Comparison of ENCODE assay signal across 25 cellular contexts in the genomic region with DNA sequence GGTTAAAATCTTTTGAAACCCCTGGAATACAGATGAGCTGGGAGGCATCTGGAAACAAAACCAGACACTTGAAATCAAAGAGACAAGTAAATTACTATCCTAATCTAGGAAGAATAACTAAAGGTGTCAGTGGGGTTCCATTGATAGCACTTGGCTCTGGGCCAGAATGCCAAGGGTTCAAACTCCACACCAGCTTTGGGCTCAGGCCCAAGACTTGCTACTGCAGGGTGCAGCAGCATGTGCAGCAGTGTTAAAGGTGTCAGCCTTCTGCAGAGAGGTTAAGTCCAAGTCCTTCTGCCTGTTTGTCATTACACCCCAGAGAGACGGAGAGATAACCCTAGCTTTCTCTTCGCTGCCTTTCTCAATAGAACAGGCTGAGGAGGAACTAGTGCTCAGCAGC.
DNase-seq lines count a peak whose midpoint lies in the region; ATAC-seq, FAIRE-seq and TF ChIP-seq lines count a peak whose summit lies in the region.
"Had no signal": no experiment of that assay in that cellular context is flagged by ENCODE, and none has a peak within 500 bp of the region (broad histone marks: within the 10 kb centered on the region; RNA-seq: fewer than 3 reads in every experiment).

No MANE protein-coding gene starts in this region.

- H3K4me3 ChIP-seq in K562 (no peak overlapping the region), HepG2 (replicated peaks in 1 of 3; ENCODE audit: insufficient read depth in 1 of 3, low read depth in 2 of 3, low read length in 3 of 3) (no peak overlapping the region), ovary (no peak overlapping the region)
- H3K4me3 ChIP-seq: gastrocnemius medialis, GM23338, tibial artery had no signal

- peak; percentile 86 for DNase-seq in COR-L47 (lab: John Stamatoyannopoulos, UW)
- peak; percentile 81 for DNase-seq in NCI-H146 treated with DMSO at 0.1 percent for 48 hours (lab: John Stamatoyannopoulos, UW; ENCODE audit: unreplicated experiment)
- no peak for DNase-seq in K562 (ENCODE audit: extremely low read depth in 1 of 4, low spot score in 3 of 4)
- DNase-seq in HepG2 (ENCODE audit: low spot score), result no peak
- no peak for DNase-seq in activated CD4-positive, alpha-beta T cell treated with anti-CD3 and anti-CD28 coated beads for 4 hours
- DNase-seq in DMS53 (lab: John Stamatoyannopoulos, UW), result no peak
- DNase-seq in ovary, result no peak
- DNase-seq in stimulated activated CD4-positive, alpha-beta T cell treated with anti-CD3 and anti-CD28 coated beads, Interleukin-2, amount 100 ng/mL, for 48 hours, result no peak
- DNase-seq: activated CD4-positive, alpha-beta T cell treated with anti-CD3 and anti-CD28 coated beads for 48 hours; activated CD8-positive, alpha-beta memory T cell treated with anti-CD3 and anti-CD28 coated beads for 24 hours; activated effector memory CD4-positive, alpha-beta T cell treated with Interleukin-2 at 50 U/mL for 16 hours; activated T-cell treated with anti-CD3 and anti-CD28 coated beads for 4 hours; AML-193; brain microvascular endothelial cell; CD4-positive, alpha-beta T cell; gastrocnemius medialis; naive B cell; NCI-H1092 treated with DMSO at 0.1 percent for 48 hours; stimulated activated CD4-positive, alpha-beta T cell treated with anti-CD3 and anti-CD28 coated beads, Interleukin-4, amount 100 ng/mL, for 4 hours; tibial artery had no signal

- intact Hi-C loops in K562 (cut with micrococcal nuclease) (no loop called here), HepG2 (cut with micrococcal nuclease; ENCODE audit: unreplicated experiment) (no loop called here), ovary (cut with DNase I) (no loop called here)

- no peak for TF ChIP-seq POLR2A in K562 (conservative IDR thresholded peaks at IDR 0.05)
- TF ChIP-seq POLR2A in HepG2 (IDR thresholded peaks at IDR 0.05; ENCODE audit: insufficient read depth in 1 of 2, low read depth in 2 of 2, low read length in 2 of 2), result no peak
- TF ChIP-seq POLR2A in ovary (IDR thresholded peaks at IDR 0.05), result no peak

- 21% methylated on average over 2 of the region's 2 CpGs for WGBS in K562 (ENCODE audit: insufficient coverage, low coverage, missing lambda C conversion rate)
- 100% methylated on average over 2 of the region's 2 CpGs for WGBS in HepG2 (ENCODE audit: low lambda C conversion rate)
- 93 to 98% (median 97%) methylated on average over 2 of the region's 2 CpGs for WGBS in ovary, 3 donors

- H3K4me1 ChIP-seq in K562 (replicated peaks in 1 of 2; ENCODE audit: control insufficient read depth in 2 of 2, insufficient read depth in 2 of 2, low read length in 2 of 2) (no peaks in the 10 kb centered on the region), HepG2 (ENCODE audit: insufficient read depth, low read length) (peaks cover 10% of the 10 kb centered on the region), ovary (ENCODE audit: insufficient read depth) (no peaks in the 10 kb centered on the region)

- no peaks in the 10 kb centered on the region for H3K9me1 ChIP-seq in K562 (ENCODE audit: control insufficient read depth, insufficient read depth, low read length)

- FAIRE-seq in K562 (lab: Jason Lieb, UNC) (no peak), HepG2 (lab: Jason Lieb, UNC) (no peak)
- FAIRE-seq: endothelial cell of umbilical vein, GM18507, GM19239 had no signal

- TF ChIP-seq EP300 in K562 (IDR thresholded peaks at IDR 0.05; ENCODE audit: low read length), result no peak
- TF ChIP-seq EP300 in HepG2 (IDR thresholded peaks at IDR 0.05; ENCODE audit: low read depth in 2 of 2, low read length in 2 of 2), result no peak
- TF ChIP-seq EP300 in HepG2 (CRISPR knock-in tag; IDR thresholded peaks at IDR 0.05; ENCODE audit: borderline replicate concordance), result no peak
- no peak for TF ChIP-seq EP300 in ovary (IDR thresholded peaks at IDR 0.05)

- CTCF ChIA-PET in K562 (lab: Yijun Ruan, JAX; ENCODE audit: low intra/inter-chr PET ratio) (no interaction called here), HepG2 (lab: Yijun Ruan, JAX; ENCODE audit: low intra/inter-chr PET ratio, low total read pairs) (no interaction called here)

- H2AFZ ChIP-seq in K562 (ENCODE audit: low read depth, low read length) (no peak overlapping the region), HepG2 (ENCODE audit: low read length) (no peak overlapping the region)
- H2AFZ ChIP-seq: GM23338 had no signal

- H3K9ac ChIP-seq in K562 (ENCODE audit: insufficient read depth in 1 of 2, low read depth in 2 of 2, low read length in 2 of 2) (no peak overlapping the region), HepG2 (ENCODE audit: insufficient read depth, low read depth, low read length) (no peak overlapping the region)

- no peaks in the 10 kb centered on the region for H3K9me3 ChIP-seq in K562 (replicated peaks; ENCODE audit: control insufficient read depth, insufficient read depth, low read depth, low read length)
- no peaks in the 10 kb centered on the region for H3K9me3 ChIP-seq in HepG2 (ENCODE audit: low read length)
- H3K9me3 ChIP-seq in ovary, result no peaks in the 10 kb centered on the region
- H3K9me3 ChIP-seq: gastrocnemius medialis, tibial artery had no signal

- no TSS peak for BruUV-seq in K562 (replicated peaks; lab: Mats Ljungman, UMichigan)
- BruUV-seq in HepG2 (replicated peaks; lab: Mats Ljungman, UMichigan), result no TSS peak

- TF ChIP-seq RAD21 in K562 (CRISPR knock-in tag; conservative IDR thresholded peaks at IDR 0.05 in 1 of 2, IDR thresholded peaks at IDR 0.05 in 1 of 2) (no peak), HepG2 (CRISPR knock-in tag; IDR thresholded peaks at IDR 0.05) (no peak)

- in situ Hi-C loops in K562 (cut with MboI), result no loop called here
- in situ Hi-C loops in HepG2 (cut with HindIII; ENCODE audit: extremely low pct_ligation_motif_present, low pct_unique_long_range_greater_than_20kb), result no loop called here

- POLR2A ChIA-PET in K562 (lab: Yijun Ruan, JAX) (no interaction called here), HepG2 (lab: Yijun Ruan, JAX) (no interaction called here)

- no peaks in the 10 kb centered on the region for H4K20me1 ChIP-seq in K562 (replicated peaks; ENCODE audit: control insufficient read depth, insufficient read depth, low read length)
- H4K20me1 ChIP-seq in HepG2 (ENCODE audit: insufficient read depth, low read length), result no peaks in the 10 kb centered on the region

- H3K27ac ChIP-seq in K562 (ENCODE audit: extremely low read depth, low read depth, low read length), result no peak overlapping the region
- no peak overlapping the region for H3K27ac ChIP-seq in HepG2 (ENCODE audit: extremely low read length, insufficient read depth, low read length)
- no peak overlapping the region for H3K27ac ChIP-seq in ovary
- H3K27ac ChIP-seq: brain microvascular endothelial cell, gastrocnemius medialis, tibial artery had no signal

- H3K4me2 ChIP-seq in K562 (ENCODE audit: insufficient read depth, low read length) (no peak overlapping the region), HepG2 (ENCODE audit: low read depth, low read length) (no peak overlapping the region)
- H3K4me2 ChIP-seq: GM23338 had no signal

- TF ChIP-seq CTCF in K562 (IDR thresholded peaks at IDR 0.05 in 2 of 3, conservative IDR thresholded peaks at IDR 0.05 in 1 of 3; ENCODE audit: insufficient read depth in 2 of 3, low read depth in 1 of 3, low read length in 3 of 3) (no peak), HepG2 (CRISPR knock-in tag; IDR thresholded peaks at IDR 0.05) (no peak), ovary (IDR thresholded peaks at IDR 0.05) (no peak)

- H3K36me3 ChIP-seq in K562 (ENCODE audit: control insufficient read depth, insufficient read depth, low read length) (no peaks in the 10 kb centered on the region), HepG2 (replicated peaks in 1 of 2; ENCODE audit: control insufficient read depth in 1 of 2, insufficient read depth in 2 of 2, low read length in 2 of 2) (no peaks in the 10 kb centered on the region), ovary (no peaks in the 10 kb centered on the region)
- H3K36me3 ChIP-seq: brain microvascular endothelial cell, gastrocnemius medialis, tibial artery had no signal

- no peak for ATAC-seq in K562
- peak; percentile 39; the same call in 2 of the 3 replicates for ATAC-seq in HepG2
- ATAC-seq: activated naive CD4-positive, alpha-beta T cell treated with anti-CD3 and anti-CD28 coated beads, Interleukin-2, amount 50 U/mL, for 72 hours; gastrocnemius medialis; GM23338 had no signal

- H3K79me2 ChIP-seq in K562 (ENCODE audit: control insufficient read depth, insufficient read depth, low read length) (no peaks in the 10 kb centered on the region), HepG2 (ENCODE audit: insufficient read depth, low read length) (no peaks in the 10 kb centered on the region)

- H3K27me3 ChIP-seq in K562 (ENCODE audit: control insufficient read depth in 2 of 2, insufficient read depth in 2 of 2, low read length in 2 of 2) (no peaks in the 10 kb centered on the region), HepG2 (ENCODE audit: control insufficient read depth in 1 of 2, insufficient read depth in 2 of 2, low read length in 2 of 2) (no peaks in the 10 kb centered on the region), ovary (no peaks in the 10 kb centered on the region)
- H3K27me3 ChIP-seq: brain microvascular endothelial cell, gastrocnemius medialis, tibial artery had no signal

TF ChIP-seq in K562, 482 proteins besides CTCF, POLR2A, EP300 and RAD21:
- TF ChIP-seq NFIC (IDR thresholded peaks at IDR 0.05), result peak; percentile 52; the same call in 1 of the 2 replicates
- TF ChIP-seq CEBPG (CRISPR knock-in tag; IDR thresholded peaks at IDR 0.05), result no peak
- TF ChIP-seq CEBPG (tag; conservative IDR thresholded peaks at IDR 0.05 in 1 of 2, IDR thresholded peaks at IDR 0.05 in 1 of 2), result no peak
- TF ChIP-seq YY1 (IDR thresholded peaks at IDR 0.05; ENCODE audit: borderline replicate concordance in 1 of 3, control insufficient read depth in 1 of 3, extremely low read depth in 1 of 3, insufficient read depth in 3 of 3, insufficient read length in 1 of 3, insufficient replicate concordance in 2 of 3, low read depth in 1 of 3, low read length in 2 of 3), result no peak
- no peak for TF ChIP-seq SRSF3 (IDR thresholded peaks at IDR 0.05; ENCODE audit: insufficient read depth, low read length)

TF ChIP-seq in HepG2, 621 proteins besides CTCF, POLR2A, EP300 and RAD21 (continues in another document):
- TF ChIP-seq, protein P1, sequence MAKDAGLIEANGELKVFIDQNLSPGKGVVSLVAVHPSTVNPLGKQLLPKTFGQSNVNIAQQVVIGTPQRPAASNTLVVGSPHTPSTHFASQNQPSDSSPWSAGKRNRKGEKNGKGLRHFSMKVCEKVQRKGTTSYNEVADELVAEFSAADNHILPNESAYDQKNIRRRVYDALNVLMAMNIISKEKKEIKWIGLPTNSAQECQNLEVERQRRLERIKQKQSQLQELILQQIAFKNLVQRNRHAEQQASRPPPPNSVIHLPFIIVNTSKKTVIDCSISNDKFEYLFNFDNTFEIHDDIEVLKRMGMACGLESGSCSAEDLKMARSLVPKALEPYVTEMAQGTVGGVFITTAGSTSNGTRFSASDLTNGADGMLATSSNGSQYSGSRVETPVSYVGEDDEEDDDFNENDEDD (CRISPR knock-in tag; IDR thresholded peaks at IDR 0.05; ENCODE audit: borderline replicate concordance), result no peak
- no peak for TF ChIP-seq PAWR (CRISPR knock-in tag; IDR thresholded peaks at IDR 0.05; ENCODE audit: borderline replicate concordance)
- no peak for TF ChIP-seq BCL6 (CRISPR knock-in tag; IDR thresholded peaks at IDR 0.05)
- TF ChIP-seq ZNF75D (CRISPR knock-in tag; IDR thresholded peaks at IDR 0.05; ENCODE audit: borderline replicate concordance), result no peak
- no peak for TF ChIP-seq ZNF354B (CRISPR knock-in tag; IDR thresholded peaks at IDR 0.05)
- no peak for TF ChIP-seq HCFC1 (IDR thresholded peaks at IDR 0.05; ENCODE audit: low read depth, low read length)

Comparison
In these comparisons a context has a peak if more than half of its experiments do, and no peak if none do; other contexts are left out.
1. DNase-seq: peak in COR-L47 (single experiment) and NCI-H146 treated with DMSO at 0.1 percent for 48 hours (single experiment); none in K562 (0 of 4), HepG2 (single experiment), activated CD4-positive, alpha-beta T cell treated with anti-CD3 and anti-CD28 coated beads for 4 hours (0 of 2), DMS53 (single experiment), ovary (0 of 5) and stimulated activated CD4-positive, alpha-beta T cell treated with anti-CD3 and anti-CD28 coated beads, Interleukin-2, amount 100 ng/mL, for 48 hours (0 of 2).